Comparison of ENCODE assay signal across 14 cellular contexts in genomic region chr6:104306206-104306605, GRCh38.
DNase-seq lines count a peak whose midpoint lies in the region; ATAC-seq and TF ChIP-seq lines count a peak whose summit lies in the region.
"Had no signal": no experiment of that assay in that cellular context is flagged by ENCODE, and none has a peak within 500 bp of the region (broad histone marks: within the 10 kb centered on the region; RNA-seq: fewer than 3 reads in every experiment).

No MANE protein-coding gene starts in this region.

- DNase-seq in HS-5 (ENCODE audit: low read depth) (peak; percentile 14), PC-3 (peak; percentile 6), astrocyte of the hippocampus (ENCODE audit: low read depth, low spot score) (peak; percentile 28), skeletal muscle cell (ENCODE audit: low read depth) (peak; percentile 51), NCI-H526 treated with DMSO at 0.1 percent for 48 hours (lab: John Stamatoyannopoulos, UW) (no peak)
- no peak for DNase-seq in activated CD4-positive, alpha-beta memory T cell treated with anti-CD3 and anti-CD28 coated beads for 36 hours
- DNase-seq in activated CD4-positive, alpha-beta T cell treated with anti-CD3 and anti-CD28 coated beads, Interleukin-2, amount 10 ng/mL, durations not matched to agents 24 days and 14 days, result no peak
- DNase-seq: Calu3; CD8-positive, alpha-beta T cell; DMS79 treated with DMSO at 0.1 percent for 48 hours; GF-D8; H9 had no signal

- H3K4me2 ChIP-seq in PC-3 (ENCODE audit: low read length), result no peak overlapping the region
- H3K4me2 ChIP-seq: BLaER1 treated with 17β-estradiol and CSF1 and Interleukin-3, amounts not matched to agents 10 nM and 100 nM had no signal

- H3K27me3 Mint-ChIP-seq in activated CD4-positive, alpha-beta memory T cell treated with anti-CD3 and anti-CD28 coated beads for 36 hours, result no peaks in the 10 kb centered on the region
- H3K27me3 Mint-ChIP-seq in activated CD4-positive, alpha-beta T cell treated with anti-CD3 and anti-CD28 coated beads, Interleukin-2, amount 10 ng/mL, durations not matched to agents 24 days and 14 days, result no peaks in the 10 kb centered on the region
- H3K27me3 Mint-ChIP-seq: B cell had no signal

- H3K4me1 Mint-ChIP-seq in activated CD4-positive, alpha-beta memory T cell treated with anti-CD3 and anti-CD28 coated beads for 36 hours (ENCODE audit: low read depth), result no peaks in the 10 kb centered on the region
- H3K4me1 Mint-ChIP-seq in activated CD4-positive, alpha-beta T cell treated with anti-CD3 and anti-CD28 coated beads, Interleukin-2, amount 10 ng/mL, durations not matched to agents 24 days and 14 days, result no peaks in the 10 kb centered on the region
- H3K4me1 Mint-ChIP-seq: B cell had no signal

- POLR2A ChIA-PET in PC-3 (lab: Charles Lee; ENCODE audit: unreplicated experiment), result no interaction called here
- POLR2A ChIA-PET in activated CD4-positive, alpha-beta memory T cell treated with anti-CD3 and anti-CD28 coated beads for 36 hours (lab: Charles Lee), result no interaction called here

- H3K79me2 ChIP-seq in PC-3 (ENCODE audit: low read length), result no peaks in the 10 kb centered on the region

- no peaks in the 10 kb centered on the region for H3K4me1 ChIP-seq in PC-3 (ENCODE audit: insufficient read depth, low read length)

- CTCF ChIA-PET in PC-3 (lab: Charles Lee), result no interaction called here
- CTCF ChIA-PET in activated CD4-positive, alpha-beta memory T cell treated with anti-CD3 and anti-CD28 coated beads for 36 hours (lab: Charles Lee), result no interaction called here

- H3K27ac ChIP-seq in PC-3 (ENCODE audit: low read length), result no peak overlapping the region
- H3K27ac ChIP-seq: BLaER1 treated with 17β-estradiol and CSF1 and Interleukin-3, amounts not matched to agents 10 nM and 100 nM had no signal

- no peaks in the 10 kb centered on the region for H3K9me3 Mint-ChIP-seq in activated CD4-positive, alpha-beta memory T cell treated with anti-CD3 and anti-CD28 coated beads for 36 hours
- H3K9me3 Mint-ChIP-seq in activated CD4-positive, alpha-beta T cell treated with anti-CD3 and anti-CD28 coated beads, Interleukin-2, amount 10 ng/mL, durations not matched to agents 24 days and 14 days, result no peaks in the 10 kb centered on the region
- H3K9me3 Mint-ChIP-seq: CD8-positive, alpha-beta T cell; H9 had no signal

- H3K36me3 ChIP-seq in PC-3 (ENCODE audit: low read depth, low read length), result no peaks in the 10 kb centered on the region
- H3K36me3 ChIP-seq: BLaER1 treated with 17β-estradiol and CSF1 and Interleukin-3, amounts not matched to agents 10 nM and 100 nM had no signal

- H4K20me1 ChIP-seq in PC-3 (ENCODE audit: low read length), result no peaks in the 10 kb centered on the region
- H4K20me1 ChIP-seq: BLaER1 treated with 17β-estradiol and CSF1 and Interleukin-3, amounts not matched to agents 10 nM and 100 nM had no signal

- no peaks in the 10 kb centered on the region for H3K9me2 ChIP-seq in PC-3 (replicated peaks; ENCODE audit: low read length)

- H3K9ac ChIP-seq in PC-3 (ENCODE audit: low read length), result no peak overlapping the region
- H3K9ac ChIP-seq: BLaER1 treated with 17β-estradiol and CSF1 and Interleukin-3, amounts not matched to agents 10 nM and 100 nM had no signal

- H3K4me3 ChIP-seq in PC-3 (ENCODE audit: low read length), result no peak overlapping the region
- no peak overlapping the region for H3K4me3 ChIP-seq in skeletal muscle cell (ENCODE audit: low read depth, low read length)
- H3K4me3 ChIP-seq: BLaER1 treated with 17β-estradiol and CSF1 and Interleukin-3, amounts not matched to agents 10 nM and 100 nM had no signal

- H2AFZ ChIP-seq in PC-3 (ENCODE audit: low read length), result no peak overlapping the region

- H3F3A ChIP-seq in PC-3 (ENCODE audit: low read length, unreplicated experiment), result no peaks in the 10 kb centered on the region

- no peak overlapping the region for H3K27ac Mint-ChIP-seq in activated CD4-positive, alpha-beta memory T cell treated with anti-CD3 and anti-CD28 coated beads for 36 hours
- H3K27ac Mint-ChIP-seq in activated CD4-positive, alpha-beta T cell treated with anti-CD3 and anti-CD28 coated beads, Interleukin-2, amount 10 ng/mL, durations not matched to agents 24 days and 14 days, result no peak overlapping the region
- H3K27ac Mint-ChIP-seq: B cell; CD8-positive, alpha-beta T cell; H9 had no signal

- no peaks in the 10 kb centered on the region for H3K27me3 ChIP-seq in PC-3 (ENCODE audit: low read length)
- H3K27me3 ChIP-seq: BLaER1 treated with 17β-estradiol and CSF1 and Interleukin-3, amounts not matched to agents 10 nM and 100 nM had no signal

- TF ChIP-seq CTCF in PC-3 (conservative IDR thresholded peaks at IDR 0.05; ENCODE audit: low read depth, low read length), result no peak

- H3K9me3 ChIP-seq in PC-3 (ENCODE audit: low read length), result no peaks in the 10 kb centered on the region
- H3K9me3 ChIP-seq: BLaER1 treated with 17β-estradiol and CSF1 and Interleukin-3, amounts not matched to agents 10 nM and 100 nM had no signal

- H3K36me3 Mint-ChIP-seq in activated CD4-positive, alpha-beta memory T cell treated with anti-CD3 and anti-CD28 coated beads for 36 hours, result no peaks in the 10 kb centered on the region
- no peaks in the 10 kb centered on the region for H3K36me3 Mint-ChIP-seq in activated CD4-positive, alpha-beta T cell treated with anti-CD3 and anti-CD28 coated beads, Interleukin-2, amount 10 ng/mL, durations not matched to agents 24 days and 14 days (ENCODE audit: low read depth)
- H3K36me3 Mint-ChIP-seq: CD8-positive, alpha-beta T cell had no signal

- ATAC-seq in PC-3, result no peak
- ATAC-seq: CD8-positive, alpha-beta T cell had no signal

- no TSS peak for BruUV-seq in PC-3 (replicated peaks; lab: Mats Ljungman, UMichigan)

- no peak overlapping the region for H3K4me3 Mint-ChIP-seq in activated CD4-positive, alpha-beta memory T cell treated with anti-CD3 and anti-CD28 coated beads for 36 hours
- no peak overlapping the region for H3K4me3 Mint-ChIP-seq in activated CD4-positive, alpha-beta T cell treated with anti-CD3 and anti-CD28 coated beads, Interleukin-2, amount 10 ng/mL, durations not matched to agents 24 days and 14 days
- H3K4me3 Mint-ChIP-seq: B cell; CD8-positive, alpha-beta T cell; H9 had no signal

- intact Hi-C loops in PC-3 (cut with micrococcal nuclease), result no loop called here
- intact Hi-C loops in activated CD4-positive, alpha-beta memory T cell treated with anti-CD3 and anti-CD28 coated beads for 36 hours (cut with micrococcal nuclease), result no loop called here
- intact Hi-C loops in activated CD4-positive, alpha-beta T cell treated with anti-CD3 and anti-CD28 coated beads, Interleukin-2, amount 10 ng/mL, durations not matched to agents 24 days and 14 days (cut with micrococcal nuclease), result no loop called here

Comparison
In these comparisons a context has a peak if more than half of its experiments do, and no peak if none do; other contexts are left out.
1. DNase-seq: peak in HS-5 (single experiment), PC-3 (single experiment), astrocyte of the hippocampus (single experiment) and skeletal muscle cell (single experiment); none in NCI-H526 treated with DMSO at 0.1 percent for 48 hours (single experiment), activated CD4-positive, alpha-beta memory T cell treated with anti-CD3 and anti-CD28 coated beads for 36 hours (single experiment) and activated CD4-positive, alpha-beta T cell treated with anti-CD3 and anti-CD28 coated beads, Interleukin-2, amount 10 ng/mL, durations not matched to agents 24 days and 14 days (single experiment).